ENCODE assay signal across 15 cellular contexts in the genomic region with DNA sequence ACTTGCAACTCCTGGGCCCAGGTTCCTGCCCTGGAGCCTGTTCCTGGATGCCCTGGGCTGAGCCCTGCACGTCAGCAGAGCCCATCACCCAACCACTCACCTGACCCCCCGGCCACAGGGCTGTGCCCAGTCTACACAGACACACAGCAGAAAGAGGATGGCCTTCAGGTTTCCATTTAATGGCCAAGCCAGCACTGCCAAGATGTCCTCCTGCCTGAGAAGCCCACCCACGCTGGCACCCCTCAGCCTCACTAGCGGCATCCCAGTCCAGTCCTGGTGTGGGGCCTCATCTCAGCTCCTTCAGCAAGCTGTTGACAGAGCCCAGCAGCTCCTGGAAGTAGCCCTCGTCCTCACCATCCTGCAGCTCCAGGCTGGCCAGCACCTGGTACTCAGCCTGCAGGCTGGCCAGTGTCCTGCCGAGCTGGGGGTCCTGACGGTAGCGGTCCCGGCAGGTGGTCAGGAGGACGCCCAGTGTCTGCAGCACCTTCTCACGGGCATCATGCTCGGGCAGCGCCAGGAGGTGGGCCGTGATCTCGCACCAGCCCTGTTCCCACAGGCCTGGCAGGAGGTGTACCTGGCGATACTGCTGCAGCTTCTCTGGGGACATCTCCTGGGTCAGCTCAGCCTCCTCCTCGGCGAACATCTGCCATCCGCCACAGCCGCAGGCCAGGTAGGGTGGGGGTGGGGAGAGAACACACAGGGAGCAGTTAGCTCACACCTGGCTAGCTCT.
"Had no signal": no experiment of that assay in that cellular context is flagged by ENCODE, and none has a peak within 500 bp of the region (broad histone marks: within the 10 kb centered on the region; RNA-seq: fewer than 3 reads in every experiment).

No MANE protein-coding gene starts in this region.

- H3K27ac ChIP-seq: coronary artery, left ventricle myocardium inferior, thoracic aorta, WERI-Rb-1 had no signal

- H3K9me3 ChIP-seq: adrenal gland, left ventricle myocardium inferior, thoracic aorta had no signal

- DNase-seq: activated CD4-positive, alpha-beta T cell treated with anti-CD3 and anti-CD28 coated beads, Interleukin-2, amount 50 U/mL, for 48 hours; activated CD8-positive, alpha-beta memory T cell treated with anti-CD3 and anti-CD28 coated beads, Interleukin-2, amount 10 ng/mL, durations not matched to agents 7 days and 5 days; activated naive CD4-positive, alpha-beta T cell treated with anti-CD3 and anti-CD28 coated beads, Interleukin-2, amount 50 U/mL, for 16 hours; activated T-cell treated with anti-CD3 and anti-CD28 coated beads, Interleukin-2, amount 50 U/mL, for 1 hour; effector CD4-positive, alpha-beta T cell; foreskin fibroblast; left ventricle myocardium inferior; mesenchymal stem cell; natural killer cell; small intestine; T-cell; WERI-Rb-1 had no signal

- H3K4me3 ChIP-seq: adrenal gland, coronary artery, left ventricle myocardium inferior, thoracic aorta had no signal

- H3K27me3 ChIP-seq: adrenal gland had no signal
